Comparison of ENCODE assay signal across 8 cellular contexts in the genomic region with DNA sequence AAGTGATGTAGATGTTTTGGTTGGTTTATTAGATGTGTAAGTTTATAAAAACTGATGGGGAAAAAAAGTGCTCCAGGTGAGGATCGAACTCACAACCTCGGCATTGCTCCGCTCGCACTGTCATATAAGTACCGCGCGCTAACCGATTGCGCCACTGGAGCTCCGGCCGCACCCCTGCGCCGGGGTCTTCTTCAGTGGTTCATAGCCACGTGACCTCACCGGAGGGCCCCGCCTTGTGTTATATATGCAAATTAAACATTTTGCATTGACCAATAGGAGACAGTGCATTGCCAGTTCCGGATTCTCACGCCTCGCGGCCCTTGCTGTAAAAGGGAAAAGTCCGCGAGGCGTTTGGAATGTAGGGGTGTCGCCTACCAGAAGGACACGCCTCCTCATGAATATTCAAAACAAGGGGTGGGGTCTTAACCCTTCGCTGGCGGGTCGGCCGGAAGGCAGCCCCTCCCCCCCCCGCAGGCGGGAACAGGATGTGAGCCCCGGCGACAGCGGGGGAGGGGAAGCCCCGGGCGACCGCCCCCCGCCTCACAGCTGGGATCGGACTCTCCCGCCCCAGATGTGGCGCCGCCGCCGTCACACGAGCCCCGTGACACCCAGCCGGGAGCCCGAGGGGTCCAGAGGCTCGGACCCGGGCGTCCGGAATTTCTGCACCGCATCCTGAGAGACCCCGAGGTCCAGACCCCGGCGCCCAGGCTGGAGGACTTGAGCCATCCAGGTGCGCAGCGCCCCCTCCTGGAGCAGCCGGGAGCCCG. TPM values are rescaled to one million over a fixed set of nuclear protein-coding genes. Genes with fewer than 3 reads are reported as not detected.
DNase-seq lines count a peak whose midpoint lies in the region; ATAC-seq and TF ChIP-seq lines count a peak whose summit lies in the region.

A gene with protein sequence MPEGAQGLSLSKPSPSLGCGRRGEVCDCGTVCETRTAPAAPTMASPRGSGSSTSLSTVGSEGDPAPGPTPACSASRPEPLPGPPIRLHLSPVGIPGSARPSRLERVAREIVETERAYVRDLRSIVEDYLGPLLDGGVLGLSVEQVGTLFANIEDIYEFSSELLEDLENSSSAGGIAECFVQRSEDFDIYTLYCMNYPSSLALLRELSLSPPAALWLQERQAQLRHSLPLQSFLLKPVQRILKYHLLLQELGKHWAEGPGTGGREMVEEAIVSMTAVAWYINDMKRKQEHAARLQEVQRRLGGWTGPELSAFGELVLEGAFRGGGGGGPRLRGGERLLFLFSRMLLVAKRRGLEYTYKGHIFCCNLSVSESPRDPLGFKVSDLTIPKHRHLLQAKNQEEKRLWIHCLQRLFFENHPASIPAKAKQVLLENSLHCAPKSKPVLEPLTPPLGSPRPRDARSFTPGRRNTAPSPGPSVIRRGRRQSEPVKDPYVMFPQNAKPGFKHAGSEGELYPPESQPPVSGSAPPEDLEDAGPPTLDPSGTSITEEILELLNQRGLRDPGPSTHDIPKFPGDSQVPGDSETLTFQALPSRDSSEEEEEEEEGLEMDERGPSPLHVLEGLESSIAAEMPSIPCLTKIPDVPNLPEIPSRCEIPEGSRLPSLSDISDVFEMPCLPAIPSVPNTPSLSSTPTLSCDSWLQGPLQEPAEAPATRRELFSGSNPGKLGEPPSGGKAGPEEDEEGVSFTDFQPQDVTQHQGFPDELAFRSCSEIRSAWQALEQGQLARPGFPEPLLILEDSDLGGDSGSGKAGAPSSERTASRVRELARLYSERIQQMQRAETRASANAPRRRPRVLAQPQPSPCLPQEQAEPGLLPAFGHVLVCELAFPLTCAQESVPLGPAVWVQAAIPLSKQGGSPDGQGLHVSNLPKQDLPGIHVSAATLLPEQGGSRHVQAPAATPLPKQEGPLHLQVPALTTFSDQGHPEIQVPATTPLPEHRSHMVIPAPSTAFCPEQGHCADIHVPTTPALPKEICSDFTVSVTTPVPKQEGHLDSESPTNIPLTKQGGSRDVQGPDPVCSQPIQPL (N-terminal part only) (plus strand): TSS at position 570 of the 767 bp plus-strand sequence. CDS start 1,418 bp downstream, outside the sequence.

- H3K4me3 ChIP-seq in left lung: peak within 1 kb of the TSS; percentile 90 to 100

- peak; percentile 99 for DNase-seq in CD1c-positive myeloid dendritic cell (ENCODE audit: extremely low spot score)
- peak; percentile 99 for DNase-seq in NCI-H748 treated with DMSO at 0.1 percent for 48 hours (lab: John Stamatoyannopoulos, UW)
- peak; percentile 96 to 100 for DNase-seq in activated CD4-positive, alpha-beta T cell treated with anti-CD3 and anti-CD28 coated beads, Interleukin-2, amount 50 U/mL, for 24 hours (ENCODE audit: low read depth in 1 of 2, low spot score in 1 of 2)
- DNase-seq in left lung: peak; percentile 95 to 96
- peak; percentile 97 to 100 for DNase-seq in stimulated activated CD4-positive, alpha-beta T cell treated with anti-CD3 and anti-CD28 coated beads, Interleukin-2, amount 100 ng/mL, for 48 hours

- peaks cover 9 to 24% of the 10 kb centered on the region in 2 donors for H3K36me3 ChIP-seq in left lung

- no peaks in the 10 kb centered on the region for H3K9me3 ChIP-seq in left lung

- H3K9me3 Mint-ChIP-seq in dendritic cell treated with granulocyte-macrophage colony-stimulating factor and Interleukin-4, amounts not matched to agents 40 ng/mL and 50 ng/mL, for 4 days: no peaks in the 10 kb centered on the region

- peaks cover 2% of the 10 kb centered on the region for H3K27me3 Mint-ChIP-seq in dendritic cell treated with granulocyte-macrophage colony-stimulating factor and Interleukin-4, amounts not matched to agents 40 ng/mL and 50 ng/mL, for 4 days

- H3K27ac ChIP-seq in left lung: peak within 1 kb of the TSS; percentile 98 to 100

- peak within 1 kb of the TSS; percentile 98 for H3K27ac Mint-ChIP-seq in dendritic cell treated with granulocyte-macrophage colony-stimulating factor and Interleukin-4, amounts not matched to agents 40 ng/mL and 50 ng/mL, for 4 days

- H3K36me3 Mint-ChIP-seq in dendritic cell treated with granulocyte-macrophage colony-stimulating factor and Interleukin-4, amounts not matched to agents 40 ng/mL and 50 ng/mL, for 4 days (ENCODE audit: low read depth): peaks cover 53% of the 10 kb centered on the region

- TF ChIP-seq CTCF in left lung (IDR thresholded peaks at IDR 0.05): peak in 1 of 2 donors; percentile 82

- H3K4me1 Mint-ChIP-seq in dendritic cell treated with granulocyte-macrophage colony-stimulating factor and Interleukin-4, amounts not matched to agents 40 ng/mL and 50 ng/mL, for 4 days (ENCODE audit: low read depth): peaks cover 44% of the 10 kb centered on the region

- peak within 1 kb of the TSS; percentile 81 for H3K4me3 Mint-ChIP-seq in dendritic cell treated with granulocyte-macrophage colony-stimulating factor and Interleukin-4, amounts not matched to agents 40 ng/mL and 50 ng/mL, for 4 days

- H3K27me3 ChIP-seq in left lung: peaks cover 0 to 12% of the 10 kb centered on the region in 2 donors

- peak; percentile 59 for ATAC-seq in GM19372 (IDR thresholded peaks at IDR 0.05; ENCODE audit: low read depth, unreplicated experiment)
- peak; percentile 43 for ATAC-seq in HG03558 (IDR thresholded peaks at IDR 0.05; ENCODE audit: extremely low read depth, unreplicated experiment)
- ATAC-seq in left lung: peak; percentile 58

- peaks cover 11 to 65% of the 10 kb centered on the region in 2 donors for H3K4me1 ChIP-seq in left lung

- intact Hi-C loops in dendritic cell treated with granulocyte-macrophage colony-stimulating factor and Interleukin-4, amounts not matched to agents 40 ng/mL and 50 ng/mL, for 4 days (cut with micrococcal nuclease): loop anchor here (1.0 to 5.0 kb wide), 3 partner anchors 14 to 70 kb away; a partner anchor contains a TSS
- intact Hi-C loops in left lung (cut with DNase I): no loop called here

RNA-seq across cellular contexts. Expression of the gene that starts here (rescaled TPM):
- total RNA-seq in left lung: 10 to 100 TPM; 39.5 to 50.8 TPM

Comparison
In these comparisons a context has a peak if more than half of its experiments do, and no peak if none do; other contexts are left out.
1. Peak in every context shown above with its lines: DNase-seq, ATAC-seq, H3K4me3 ChIP-seq and H3K27ac ChIP-seq.